In the genomic region with DNA sequence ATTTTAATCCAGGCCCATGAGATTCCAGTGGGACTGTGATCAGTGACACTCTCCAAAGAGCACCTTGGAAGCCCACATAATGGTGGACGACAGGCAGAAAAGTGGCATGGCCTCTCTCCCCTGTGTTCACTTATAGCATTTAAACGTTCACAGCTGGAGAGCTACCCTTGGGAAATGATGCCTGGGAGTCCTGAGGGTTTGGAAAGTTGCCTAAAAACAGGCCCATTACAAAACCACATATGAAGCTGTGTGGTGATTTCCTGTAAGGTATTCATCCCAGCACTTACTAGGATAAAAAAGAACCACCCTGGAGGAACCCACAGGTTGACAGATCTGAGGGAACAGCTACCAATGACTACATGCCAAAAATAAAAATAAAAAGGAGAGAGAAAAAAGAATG, we compare ENCODE assay signal across 13 cellular contexts.
DNase-seq lines count a peak whose midpoint lies in the region; ATAC-seq and TF ChIP-seq lines count a peak whose summit lies in the region.
"Had no signal": no experiment of that assay in that cellular context is flagged by ENCODE, and none has a peak within 500 bp of the region (broad histone marks: within the 10 kb centered on the region; RNA-seq: fewer than 3 reads in every experiment).

No MANE protein-coding gene starts in this region.

- H3K36me3 Mint-ChIP-seq in progenitor cell of endocrine pancreas (ENCODE audit: insufficient read depth) = peaks cover 3% of the 10 kb centered on the region

- H4K20me1 ChIP-seq in DND-41 (ENCODE audit: insufficient read depth, low read length) = no peaks in the 10 kb centered on the region

- H3K79me2 ChIP-seq in DND-41 (ENCODE audit: insufficient read depth, low read length) = no peaks in the 10 kb centered on the region

- no peak overlapping the region for H3K4me3 Mint-ChIP-seq in progenitor cell of endocrine pancreas (ENCODE audit: low read depth)
- H3K4me3 Mint-ChIP-seq: activated B cell treated with CpG ODN at 0.5 μM for 24 hours, endodermal cell, immature natural killer cell had no signal

- H3K4me2 ChIP-seq in DND-41 (ENCODE audit: insufficient read depth, low read length) = no peak overlapping the region

- H3K27ac ChIP-seq in DND-41 (ENCODE audit: low read length) = no peak overlapping the region
- no peak overlapping the region for H3K27ac ChIP-seq in brain microvascular endothelial cell

- peak; percentile 40 for DNase-seq in DND-41
- DNase-seq in MG63 = peak; percentile 31
- DNase-seq in brain microvascular endothelial cell = peak; percentile 65
- DNase-seq in progenitor cell of endocrine pancreas (ENCODE audit: low spot score, unreplicated experiment) = no peak
- no peak for DNase-seq in erythroblast (lab: John Stamatoyannopoulos, UW)
- DNase-seq: activated B cell treated with CpG ODN at 0.5 μM for 24 hours; activated effector memory CD4-positive, alpha-beta T cell treated with anti-CD3 and anti-CD28 coated beads, Interleukin-2, amount 50 U/mL, for 16 hours; endodermal cell; immature natural killer cell; pancreas had no signal

- H3K4me3 ChIP-seq in DND-41 (ENCODE audit: low read depth in 1 of 2, low read length in 2 of 2) (no peak overlapping the region), MG63 (no peak overlapping the region), brain microvascular endothelial cell (ENCODE audit: low read depth, low read length) (no peak overlapping the region)
- H3K4me3 ChIP-seq: K562, pancreas had no signal

- ATAC-seq in DND-41 (ENCODE audit: insufficient read depth, low read depth) (peak; percentile 82), GM19455 (IDR thresholded peaks at IDR 0.05; ENCODE audit: unreplicated experiment) (no peak), HG03571 (IDR thresholded peaks at IDR 0.05; ENCODE audit: unreplicated experiment) (no peak)
- ATAC-seq: K562 had no signal

- no peak for TF ChIP-seq POLR2A in erythroblast (IDR thresholded peaks at IDR 0.05; ENCODE audit: low read length)

- no peak overlapping the region for H2AFZ ChIP-seq in DND-41 (ENCODE audit: low read depth, low read length)

- H3K4me1 ChIP-seq in DND-41 (ENCODE audit: insufficient read depth, low read length) = peaks cover 8% of the 10 kb centered on the region; the same call in 1 of the 2 replicates

- H3K36me3 ChIP-seq in DND-41 (ENCODE audit: insufficient read depth, low read length) (no peaks in the 10 kb centered on the region), MG63 (peaks cover 15% of the 10 kb centered on the region), brain microvascular endothelial cell (replicated peaks) (no peaks in the 10 kb centered on the region)
- H3K36me3 ChIP-seq: pancreas had no signal

- in situ Hi-C loops in brain microvascular endothelial cell (cut with HindIII; ENCODE audit: low pct_ligation_motif_present, low sequenced_read_pairs) = no loop called here

- H3K27ac Mint-ChIP-seq in progenitor cell of endocrine pancreas = peak overlapping the region; percentile 81
- H3K27ac Mint-ChIP-seq: activated B cell treated with CpG ODN at 0.5 μM for 24 hours, endodermal cell had no signal

- no peaks in the 10 kb centered on the region for H3K27me3 Mint-ChIP-seq in progenitor cell of endocrine pancreas
- H3K27me3 Mint-ChIP-seq: activated B cell treated with CpG ODN at 0.5 μM for 24 hours had no signal

- H3K4me1 Mint-ChIP-seq in progenitor cell of endocrine pancreas (ENCODE audit: low read depth) = peaks cover 30% of the 10 kb centered on the region
- H3K4me1 Mint-ChIP-seq: activated B cell treated with CpG ODN at 0.5 μM for 24 hours had no signal

- TF ChIP-seq CTCF in DND-41 (IDR thresholded peaks at IDR 0.05; ENCODE audit: borderline replicate concordance, extremely low read depth, low read length, poor library complexity, severe bottlenecking) = no peak
- no peak for TF ChIP-seq CTCF in brain microvascular endothelial cell (IDR thresholded peaks at IDR 0.05; ENCODE audit: low read depth, low read length, missing control alignments)
- no peak for TF ChIP-seq CTCF in progenitor cell of endocrine pancreas (IDR thresholded peaks at IDR 0.05; ENCODE audit: unreplicated experiment)

- H3K9me3 ChIP-seq in DND-41 (ENCODE audit: insufficient read depth, low read length, severe bottlenecking) = no peaks in the 10 kb centered on the region
- H3K9me3 ChIP-seq in MG63 = no peaks in the 10 kb centered on the region
- H3K9me3 ChIP-seq: pancreas had no signal

- no peaks in the 10 kb centered on the region for H3K27me3 ChIP-seq in DND-41 (ENCODE audit: insufficient read depth, low read length, poor library complexity)
- no peaks in the 10 kb centered on the region for H3K27me3 ChIP-seq in MG63
- no peaks in the 10 kb centered on the region for H3K27me3 ChIP-seq in brain microvascular endothelial cell (replicated peaks)
- H3K27me3 ChIP-seq: pancreas had no signal

- H3K9me3 Mint-ChIP-seq in progenitor cell of endocrine pancreas (ENCODE audit: low read depth) = peaks cover 8% of the 10 kb centered on the region
- H3K9me3 Mint-ChIP-seq: activated B cell treated with CpG ODN at 0.5 μM for 24 hours, endodermal cell had no signal

- no peak overlapping the region for H3K9ac ChIP-seq in DND-41 (ENCODE audit: low read depth, low read length)

Comparison
In these comparisons a context has a peak if more than half of its experiments do, and no peak if none do; other contexts are left out.
1. DNase-seq: peak in DND-41 (single experiment), MG63 (single experiment) and brain microvascular endothelial cell (single experiment); none in progenitor cell of endocrine pancreas (single experiment) and erythroblast (0 of 2).